1 cellular context compared by ENCODE assay signal in genomic region chr19:16319466-16319865, GRCh38.
TF ChIP-seq lines count a peak whose summit lies in the region.

No MANE protein-coding gene starts in this region.

TF ChIP-seq in GM23338, 12 proteins besides CTCF, POLR2A, EP300 and RAD21 (continued from another document):
- TF ChIP-seq ZNF462 (CRISPR knock-in tag; IDR thresholded peaks at IDR 0.05) (no peak), POLR2AphosphoS5 (IDR thresholded peaks at IDR 0.05; ENCODE audit: low read depth) (no peak), REST (IDR thresholded peaks at IDR 0.05; ENCODE audit: unreplicated experiment) (no peak), STAT1 (IDR thresholded peaks at IDR 0.05; ENCODE audit: unreplicated experiment) (no peak)
TF ChIP-seq in GM23338: peak in this region for 0.
